In the genomic region with DNA sequence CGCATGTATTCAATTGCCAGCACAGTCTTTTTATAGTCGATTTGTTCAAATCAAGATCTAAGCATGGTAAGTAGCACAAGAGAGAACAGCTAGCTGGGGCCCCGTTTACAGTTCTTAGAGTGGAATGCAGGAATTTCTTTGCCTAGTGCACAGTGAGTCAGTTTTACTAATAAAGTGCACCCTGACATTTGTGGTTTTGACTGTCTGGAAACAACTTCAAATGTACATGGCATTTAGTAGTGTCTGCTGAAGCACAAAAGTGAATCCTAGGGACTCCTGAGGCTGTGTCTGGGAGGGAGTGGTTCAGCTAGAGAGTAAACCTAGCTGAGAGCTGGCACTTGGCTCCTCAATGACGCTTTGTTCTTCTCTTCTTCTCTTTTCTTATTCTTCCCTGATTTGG, we compare ENCODE assay signal across 11 cellular contexts.
DNase-seq lines count a peak whose midpoint lies in the region; ATAC-seq lines count a peak whose summit lies in the region.
"Had no signal": no experiment of that assay in that cellular context is flagged by ENCODE, and none has a peak within 500 bp of the region (broad histone marks: within the 10 kb centered on the region; RNA-seq: fewer than 3 reads in every experiment).

No MANE protein-coding gene starts in this region.

- ATAC-seq in GM19467 (IDR thresholded peaks at IDR 0.05; ENCODE audit: unreplicated experiment), result no peak

- DNase-seq in A172 (ENCODE audit: low spot score), result peak; percentile 92
- DNase-seq in HCEC 1CT, result peak; percentile 95
- DNase-seq in amniotic epithelial cell (ENCODE audit: low read depth), result peak; percentile 94
- DNase-seq in foreskin melanocyte, result peak; percentile 83
- DNase-seq in DMS153 (lab: John Stamatoyannopoulos, UW), result no peak
- no peak for DNase-seq in cerebellar cortex (ENCODE audit: low spot score)
- DNase-seq in COR-L47 (lab: John Stamatoyannopoulos, UW), result no peak
- DNase-seq: effector CD4-positive, alpha-beta T cell; left ventricle myocardium inferior; testis had no signal

Comparison
In these comparisons a context has a peak if more than half of its experiments do, and no peak if none do; other contexts are left out.
1. DNase-seq: peak in A172 (single experiment), HCEC 1CT (single experiment), amniotic epithelial cell (single experiment) and foreskin melanocyte (single experiment); none in DMS153 (single experiment), cerebellar cortex (single experiment) and COR-L47 (single experiment).